In genomic region chr6:121698617-121699016, GRCh38 we compare ENCODE assay signal across 20 cellular contexts.
DNase-seq lines count a peak whose midpoint lies in the region; ATAC-seq, FAIRE-seq and TF ChIP-seq lines count a peak whose summit lies in the region.
"Had no signal": no experiment of that assay in that cellular context is flagged by ENCODE, and none has a peak within 500 bp of the region (broad histone marks: within the 10 kb centered on the region; RNA-seq: fewer than 3 reads in every experiment).

No MANE protein-coding gene starts in this region.

- H3K4me1 Mint-ChIP-seq in MCF 10A (ENCODE audit: insufficient read depth, unreplicated experiment): peaks cover 24% of the 10 kb centered on the region
- H3K4me1 Mint-ChIP-seq in nephron progenitor cell: peaks cover 35% of the 10 kb centered on the region
- no peaks in the 10 kb centered on the region for H3K4me1 Mint-ChIP-seq in CD4-positive, alpha-beta memory T cell
- H3K4me1 Mint-ChIP-seq: B cell; CD4-positive, CD25-positive, alpha-beta regulatory T cell had no signal

- in situ Hi-C loops in mammary epithelial cell (cut with MboI; ENCODE audit: low sequenced_read_pairs in 2 of 2): no loop called here
- in situ Hi-C loops in SK-MEL-5 (cut with HindIII; ENCODE audit: low pct_unique_long_range_greater_than_20kb, low sequenced_read_pairs): no loop called here

- H3K9me3 ChIP-seq in mammary epithelial cell (replicated peaks; ENCODE audit: insufficient read depth, low read length) (no peaks in the 10 kb centered on the region), suprapubic skin (no peaks in the 10 kb centered on the region)
- no peaks in the 10 kb centered on the region for H3K9me3 ChIP-seq in CD4-positive, alpha-beta memory T cell (ENCODE audit: control insufficient read depth in 1 of 2, low read length in 2 of 2)
- H3K9me3 ChIP-seq: BLaER1 treated with 17β-estradiol and CSF1 and Interleukin-3, amounts not matched to agents 10 nM and 100 nM had no signal

- H3K9me3 Mint-ChIP-seq in MCF 10A (ENCODE audit: unreplicated experiment): no peaks in the 10 kb centered on the region
- peaks cover 27% of the 10 kb centered on the region for H3K9me3 Mint-ChIP-seq in nephron progenitor cell
- H3K9me3 Mint-ChIP-seq in CD4-positive, alpha-beta memory T cell: peaks cover 0 to 4% (median under 1%) of the 10 kb centered on the region in 8 donors

- no peak overlapping the region for H2AFZ ChIP-seq in mammary epithelial cell (ENCODE audit: low read depth, low read length)

- TF ChIP-seq EP300 in suprapubic skin (IDR thresholded peaks at IDR 0.05): no peak

- H3K27ac ChIP-seq in mammary epithelial cell (ENCODE audit: insufficient read depth, low read depth, low read length) (no peak overlapping the region), suprapubic skin (no peak overlapping the region)
- no peak overlapping the region for H3K27ac ChIP-seq in CD4-positive, alpha-beta memory T cell (ENCODE audit: low read depth, low read length)
- H3K27ac ChIP-seq: 22Rv1; BLaER1 treated with 17β-estradiol and CSF1 and Interleukin-3, amounts not matched to agents 10 nM and 100 nM had no signal

- H3K79me2 ChIP-seq in mammary epithelial cell (ENCODE audit: insufficient read depth, low read length): no peaks in the 10 kb centered on the region

- POLR2A ChIA-PET in MCF 10A (lab: Yijun Ruan, JAX): interaction anchor here (0.5 to 1.0 kb wide), 3 partner anchors 43 to 157 kb away, joined by 3 to 4 read pairs (median 4); no protein-coding TSS in a partner anchor
- POLR2A ChIA-PET in CD4-positive, alpha-beta memory T cell (lab: Charles Lee; ENCODE audit: partially characterized antibody): no interaction called here

- TF ChIP-seq CTCF in mammary epithelial cell (conservative IDR thresholded peaks at IDR 0.05 in 1 of 2, IDR thresholded peaks at IDR 0.05 in 1 of 2; ENCODE audit: extremely low read depth in 1 of 2, insufficient read depth in 1 of 2, low read depth in 1 of 2, low read length in 2 of 2) (no peak), MCF 10A (IDR thresholded peaks at IDR 0.05; ENCODE audit: unreplicated experiment) (no peak), nephron progenitor cell (IDR thresholded peaks at IDR 0.05) (no peak), suprapubic skin (IDR thresholded peaks at IDR 0.05) (no peak)

- H3K4me3 ChIP-seq in mammary epithelial cell (replicated peaks in 1 of 3; ENCODE audit: insufficient read depth in 1 of 3, low read depth in 2 of 3, low read length in 3 of 3): no peak overlapping the region
- H3K4me3 ChIP-seq in suprapubic skin: no peak overlapping the region
- H3K4me3 ChIP-seq in CD4-positive, alpha-beta memory T cell (ENCODE audit: low read length in 2 of 2): no peak overlapping the region
- H3K4me3 ChIP-seq: BLaER1 treated with 17β-estradiol and CSF1 and Interleukin-3, amounts not matched to agents 10 nM and 100 nM; K562 had no signal

- H3K27me3 ChIP-seq in mammary epithelial cell (ENCODE audit: insufficient read depth, low read length): no peaks in the 10 kb centered on the region
- no peaks in the 10 kb centered on the region for H3K27me3 ChIP-seq in suprapubic skin
- no peaks in the 10 kb centered on the region for H3K27me3 ChIP-seq in CD4-positive, alpha-beta memory T cell (ENCODE audit: insufficient read depth, low read length)
- H3K27me3 ChIP-seq: BLaER1 treated with 17β-estradiol and CSF1 and Interleukin-3, amounts not matched to agents 10 nM and 100 nM had no signal

- peak; percentile 8 for DNase-seq in mammary epithelial cell
- DNase-seq in MCF 10A (ENCODE audit: unreplicated experiment): no peak
- DNase-seq in SK-MEL-5 (ENCODE audit: low read depth, low spot score): peak; percentile 82
- no peak for DNase-seq in nephron progenitor cell
- no peak for DNase-seq in suprapubic skin (ENCODE audit: low spot score in 2 of 2)
- DNase-seq in CD4-positive, alpha-beta memory T cell: no peak
- DNase-seq in RCC 7860 (ENCODE audit: low spot score): no peak
- DNase-seq: CD4-positive, CD25-positive, alpha-beta regulatory T cell; DMS153; DMS79; GDM1; GOT3; H9 had no signal

- peaks cover 3% of the 10 kb centered on the region for H3K4me1 ChIP-seq in mammary epithelial cell (ENCODE audit: insufficient read depth, low read length)
- H3K4me1 ChIP-seq in suprapubic skin: peaks cover 3% of the 10 kb centered on the region
- H3K4me1 ChIP-seq in CD4-positive, alpha-beta memory T cell (ENCODE audit: insufficient read depth, low read length): no peaks in the 10 kb centered on the region
- H3K4me1 ChIP-seq: BLaER1 treated with 17β-estradiol and CSF1 and Interleukin-3, amounts not matched to agents 10 nM and 100 nM had no signal

- no peak for FAIRE-seq in RCC 7860 (lab: Jason Lieb, UNC)
- FAIRE-seq: GM12892, GM18507, K562 had no signal

- BruUV-seq in mammary epithelial cell (replicated peaks; lab: Mats Ljungman, UMichigan) (no TSS peak), MCF 10A (replicated peaks; lab: Mats Ljungman, UMichigan) (no TSS peak)

- H3K4me3 Mint-ChIP-seq in MCF 10A (ENCODE audit: unreplicated experiment) (no peak overlapping the region), nephron progenitor cell (no peak overlapping the region)
- no peak overlapping the region for H3K4me3 Mint-ChIP-seq in CD4-positive, alpha-beta memory T cell
- H3K4me3 Mint-ChIP-seq: B cell; CD4-positive, CD25-positive, alpha-beta regulatory T cell; H9 had no signal

- H3K36me3 ChIP-seq in mammary epithelial cell (ENCODE audit: insufficient read depth, low read length) (no peaks in the 10 kb centered on the region), suprapubic skin (no peaks in the 10 kb centered on the region)
- no peaks in the 10 kb centered on the region for H3K36me3 ChIP-seq in CD4-positive, alpha-beta memory T cell (ENCODE audit: insufficient read depth, low read length)
- H3K36me3 ChIP-seq: BLaER1 treated with 17β-estradiol and CSF1 and Interleukin-3, amounts not matched to agents 10 nM and 100 nM had no signal

- H3K27ac Mint-ChIP-seq in MCF 10A (ENCODE audit: low read depth, unreplicated experiment): no peak overlapping the region
- H3K27ac Mint-ChIP-seq in nephron progenitor cell: peak overlapping the region; percentile 61
- H3K27ac Mint-ChIP-seq in CD4-positive, alpha-beta memory T cell: no peak overlapping the region
- H3K27ac Mint-ChIP-seq: B cell; CD4-positive, CD25-positive, alpha-beta regulatory T cell; H9 had no signal

- CTCF ChIA-PET in mammary epithelial cell (lab: Charles Lee; ENCODE audit: low non-redundant PET): no interaction called here
- CTCF ChIA-PET in MCF 10A (lab: Yijun Ruan, JAX): no interaction called here
- CTCF ChIA-PET in CD4-positive, alpha-beta memory T cell (lab: Charles Lee; ENCODE audit: partially characterized antibody): no interaction called here

- H3K27me3 Mint-ChIP-seq in MCF 10A (ENCODE audit: insufficient read depth, unreplicated experiment) (no peaks in the 10 kb centered on the region), nephron progenitor cell (ENCODE audit: low read depth, poor library complexity) (no peaks in the 10 kb centered on the region)
- no peaks in the 10 kb centered on the region for H3K27me3 Mint-ChIP-seq in CD4-positive, alpha-beta memory T cell
- H3K27me3 Mint-ChIP-seq: B cell; CD4-positive, CD25-positive, alpha-beta regulatory T cell had no signal

- no peaks in the 10 kb centered on the region for H4K20me1 ChIP-seq in mammary epithelial cell (ENCODE audit: insufficient read depth, low read length)
- H4K20me1 ChIP-seq: BLaER1 treated with 17β-estradiol and CSF1 and Interleukin-3, amounts not matched to agents 10 nM and 100 nM had no signal

- H3K4me2 ChIP-seq in mammary epithelial cell (ENCODE audit: insufficient read depth, low read depth, low read length): no peak overlapping the region
- H3K4me2 ChIP-seq: BLaER1 treated with 17β-estradiol and CSF1 and Interleukin-3, amounts not matched to agents 10 nM and 100 nM had no signal

- intact Hi-C loops in mammary epithelial cell (cut with micrococcal nuclease): loop anchor here (5.0 to 10.0 kb wide), 2 partner anchors 146 to 261 kb away; partner anchors contain the start of gene GJA1
- intact Hi-C loops in MCF 10A (cut with micrococcal nuclease): no loop called here
- intact Hi-C loops in CD4-positive, alpha-beta memory T cell (cut with micrococcal nuclease): no loop called here

- ATAC-seq in GM18519 (IDR thresholded peaks at IDR 0.05; ENCODE audit: low FRiP score, unreplicated experiment): no peak
- ATAC-seq: K562 had no signal

- H3K9ac ChIP-seq in mammary epithelial cell (ENCODE audit: insufficient read depth, low read length): no peak overlapping the region
- H3K9ac ChIP-seq: BLaER1 treated with 17β-estradiol and CSF1 and Interleukin-3, amounts not matched to agents 10 nM and 100 nM had no signal

- TF ChIP-seq POLR2A in suprapubic skin (IDR thresholded peaks at IDR 0.05): no peak

- H3K36me3 Mint-ChIP-seq in MCF 10A (ENCODE audit: insufficient read depth, unreplicated experiment) (peaks cover 4% of the 10 kb centered on the region), nephron progenitor cell (ENCODE audit: low read depth) (peaks cover 7% of the 10 kb centered on the region)
- H3K36me3 Mint-ChIP-seq in CD4-positive, alpha-beta memory T cell: no peaks in the 10 kb centered on the region
- H3K36me3 Mint-ChIP-seq: CD4-positive, CD25-positive, alpha-beta regulatory T cell had no signal

- dilution Hi-C loops in mammary epithelial cell (cut with HindIII; ENCODE audit: low sequenced_read_pairs): no loop called here

Comparison
In these comparisons a context has a peak if more than half of its experiments do, and no peak if none do; other contexts are left out.
1. DNase-seq: peak in mammary epithelial cell (single experiment) and SK-MEL-5 (single experiment); none in MCF 10A (single experiment), nephron progenitor cell (single experiment), suprapubic skin (0 of 2), CD4-positive, alpha-beta memory T cell (0 of 5) and RCC 7860 (single experiment).